22 cellular contexts compared by ENCODE assay signal in the genomic region with DNA sequence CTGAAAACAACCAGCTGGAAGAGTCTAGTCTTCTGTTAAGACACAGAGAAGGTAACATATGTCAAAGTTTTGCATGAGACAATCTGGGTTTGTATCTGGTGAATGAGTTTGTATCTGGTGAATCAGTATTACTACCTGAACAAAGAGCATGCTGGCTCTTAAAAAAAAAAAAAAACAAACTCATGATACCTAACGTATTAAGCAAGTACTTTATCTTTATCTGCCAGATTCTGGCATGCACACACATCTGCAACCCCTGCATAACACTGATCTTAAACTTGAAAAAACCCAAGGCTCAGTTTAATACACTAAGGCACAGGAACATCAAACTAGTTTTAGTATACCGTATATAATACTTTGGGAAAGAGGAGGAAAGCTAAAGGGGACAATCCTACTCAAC. TPM values are rescaled to one million over a fixed set of nuclear protein-coding genes. Genes with fewer than 3 reads are reported as not detected.
DNase-seq lines count a peak whose midpoint lies in the region; ATAC-seq and TF ChIP-seq lines count a peak whose summit lies in the region.
"Had no signal": no experiment of that assay in that cellular context is flagged by ENCODE, and none has a peak within 500 bp of the region (broad histone marks: within the 10 kb centered on the region; RNA-seq: fewer than 3 reads in every experiment).

No MANE protein-coding gene starts in this region.

- peak overlapping the region; percentile 30 for H3K27ac Mint-ChIP-seq in activated naive CD8-positive, alpha-beta T cell
- H3K27ac Mint-ChIP-seq in activated naive CD8-positive, alpha-beta T cell treated with anti-CD3 and anti-CD28 coated beads, Interleukin-2, amount 50 U/mL, for 24 hours = no peak overlapping the region
- peak overlapping the region; percentile 28 to 57 for H3K27ac Mint-ChIP-seq in T-cell

- TF ChIP-seq POLR2A in erythroblast (IDR thresholded peaks at IDR 0.05; ENCODE audit: low read length) (no peak), body of pancreas (IDR thresholded peaks at IDR 0.05) (no peak)

- H3K36me3 ChIP-seq in skeletal muscle satellite cell (ENCODE audit: insufficient read depth, low read length) = peaks cover 4% of the 10 kb centered on the region
- no peaks in the 10 kb centered on the region for H3K36me3 ChIP-seq in body of pancreas (replicated peaks in 1 of 2; ENCODE audit: insufficient read depth in 1 of 2, low read depth in 2 of 2)
- H3K36me3 ChIP-seq: colonic mucosa, left ventricle myocardium inferior, pancreas, uterus had no signal

- no peak for TF ChIP-seq CTCF in body of pancreas (IDR thresholded peaks at IDR 0.05)

- no peaks in the 10 kb centered on the region for H3K9me3 ChIP-seq in skeletal muscle satellite cell (replicated peaks; ENCODE audit: low read length)
- H3K9me3 ChIP-seq in body of pancreas = no peaks in the 10 kb centered on the region
- H3K9me3 ChIP-seq: colonic mucosa, left ventricle myocardium inferior, pancreas, SJCRH30, uterus had no signal

- H3K9ac ChIP-seq in skeletal muscle satellite cell (ENCODE audit: low read depth, low read length) = no peak overlapping the region
- H3K9ac ChIP-seq: KMS-11 had no signal

- H3K27me3 Mint-ChIP-seq in activated naive CD8-positive, alpha-beta T cell = no peaks in the 10 kb centered on the region
- H3K27me3 Mint-ChIP-seq in activated naive CD8-positive, alpha-beta T cell treated with anti-CD3 and anti-CD28 coated beads, Interleukin-2, amount 50 U/mL, for 24 hours = no peaks in the 10 kb centered on the region
- H3K27me3 Mint-ChIP-seq in T-cell = no peaks in the 10 kb centered on the region

- H3K4me3 Mint-ChIP-seq in activated naive CD8-positive, alpha-beta T cell = peak overlapping the region; percentile 60
- H3K4me3 Mint-ChIP-seq in activated naive CD8-positive, alpha-beta T cell treated with anti-CD3 and anti-CD28 coated beads, Interleukin-2, amount 50 U/mL, for 24 hours = no peak overlapping the region
- H3K4me3 Mint-ChIP-seq in T-cell = peak overlapping the region; percentile 31 to 59 (median 58)

- 24 to 27% methylated on average over 2 of the region's 2 CpGs for WGBS in body of pancreas, 2 donors

- H3K4me1 ChIP-seq in skeletal muscle satellite cell (ENCODE audit: control insufficient read depth, insufficient read depth, low read length) (peaks cover 33% of the 10 kb centered on the region), body of pancreas (peaks cover 78% of the 10 kb centered on the region)

- H3K4me3 ChIP-seq in skeletal muscle satellite cell (ENCODE audit: low read length) (no peak overlapping the region), body of pancreas (no peak overlapping the region)
- H3K4me3 ChIP-seq: colonic mucosa, left ventricle myocardium inferior, pancreas, SJCRH30, uterus had no signal

- H3K36me3 Mint-ChIP-seq in activated naive CD8-positive, alpha-beta T cell = peaks cover 2% of the 10 kb centered on the region
- H3K36me3 Mint-ChIP-seq in activated naive CD8-positive, alpha-beta T cell treated with anti-CD3 and anti-CD28 coated beads, Interleukin-2, amount 50 U/mL, for 24 hours (ENCODE audit: low read depth) = peaks cover 16% of the 10 kb centered on the region
- peaks cover 22% of the 10 kb centered on the region for H3K36me3 Mint-ChIP-seq in T-cell

- no peak for DNase-seq in activated naive CD8-positive, alpha-beta T cell treated with anti-CD3 and anti-CD28 coated beads, Interleukin-2, amount 50 U/mL, for 24 hours
- DNase-seq in T-cell (no peak), erythroblast (lab: John Stamatoyannopoulos, UW) (peak; percentile 54 to 78), islet precursor cell (no peak), body of pancreas (no peak)
- DNase-seq: activated naive CD4-positive, alpha-beta T cell; colonic mucosa; EL; HCEC 1CT; left ventricle myocardium inferior; NCI-H1048; NCI-H526; pancreas; SJCRH30; stimulated activated CD4-positive, alpha-beta T cell treated with anti-CD3 and anti-CD28 coated beads, Interleukin-2, amount 100 ng/mL, for 24 hours; T-helper 2 cell; uterus had no signal

- POLR2A ChIA-PET in T-cell (lab: Charles Lee) = interaction anchor here (0.7 to 1.0 kb wide), 4 partner anchors 9 to 30 kb away, joined by 3 read pairs; no protein-coding TSS in a partner anchor

- CTCF ChIA-PET in T-cell (lab: Charles Lee) = interaction anchor here (0.7 to 1.3 kb wide), 4 partner anchors 18 to 36 kb away, joined by 3 to 9 read pairs (median 5); no protein-coding TSS in a partner anchor

- intact Hi-C loops in body of pancreas (cut with DNase I) = no loop called here

- ATAC-seq in activated naive CD8-positive, alpha-beta T cell treated with anti-CD3 and anti-CD28 coated beads, Interleukin-2, amount 50 U/mL, for 24 hours = no peak
- ATAC-seq in T-cell (replicated peaks in 1 of 4) (no peak), body of pancreas (no peak), GM21526 (IDR thresholded peaks at IDR 0.05; ENCODE audit: low FRiP score, unreplicated experiment) (no peak)
- ATAC-seq: pancreas had no signal

- H3K27me3 ChIP-seq in skeletal muscle satellite cell (ENCODE audit: control insufficient read depth, insufficient read depth, low read length) (no peaks in the 10 kb centered on the region), body of pancreas (no peaks in the 10 kb centered on the region)
- H3K27me3 ChIP-seq: colonic mucosa, pancreas, SJCRH30, uterus had no signal

- H3K4me2 ChIP-seq in skeletal muscle satellite cell (ENCODE audit: low read length) = peak overlapping the region; percentile 14
- H3K4me2 ChIP-seq: KMS-11 had no signal

- H3K4me1 Mint-ChIP-seq in activated naive CD8-positive, alpha-beta T cell (ENCODE audit: low read depth) = peaks cover 87% of the 10 kb centered on the region
- peaks cover 79% of the 10 kb centered on the region for H3K4me1 Mint-ChIP-seq in activated naive CD8-positive, alpha-beta T cell treated with anti-CD3 and anti-CD28 coated beads, Interleukin-2, amount 50 U/mL, for 24 hours
- peaks cover 79 to 86% (median 86%) of the 10 kb centered on the region in 3 donors for H3K4me1 Mint-ChIP-seq in T-cell

- no peaks in the 10 kb centered on the region for H3K9me3 Mint-ChIP-seq in activated naive CD8-positive, alpha-beta T cell (ENCODE audit: low read depth)
- no peaks in the 10 kb centered on the region for H3K9me3 Mint-ChIP-seq in activated naive CD8-positive, alpha-beta T cell treated with anti-CD3 and anti-CD28 coated beads, Interleukin-2, amount 50 U/mL, for 24 hours
- H3K9me3 Mint-ChIP-seq in T-cell = no peaks in the 10 kb centered on the region

- peak overlapping the region in 1 of 4 donors; percentile 41 for H3K27ac ChIP-seq in body of pancreas
- H3K27ac ChIP-seq: colonic mucosa, epithelial cell of prostate, KMS-11, left ventricle myocardium inferior, pancreas, SJCRH30, uterus had no signal

RNA-seq across cellular contexts. Expression of a gene that starts 5.8 kb away (rescaled TPM):
- total RNA-seq in T-cell (100 to 1,000 TPM; 163 to 233 (median 171) TPM), body of pancreas (10 to 100 TPM; 56.0 to 63.3 TPM)
- 22.1 and 29.3 TPM in 2 replicates for total RNA-seq in skeletal muscle satellite cell (2012; rRNA removed)

Comparison
In these comparisons a context has a peak if more than half of its experiments do, and no peak if none do; other contexts are left out.
1. DNase-seq: peak in erythroblast (2 of 2); none in activated naive CD8-positive, alpha-beta T cell treated with anti-CD3 and anti-CD28 coated beads, Interleukin-2, amount 50 U/mL, for 24 hours (single experiment), T-cell (0 of 34), islet precursor cell (single experiment) and body of pancreas (0 of 4).